Comparison of ENCODE assay signal across 9 cellular contexts in genomic region chr15:85316244-85316934, GRCh38.
DNase-seq lines count a peak whose midpoint lies in the region; ATAC-seq and TF ChIP-seq lines count a peak whose summit lies in the region.
"Had no signal": no experiment of that assay in that cellular context is flagged by ENCODE, and none has a peak within 500 bp of the region (broad histone marks: within the 10 kb centered on the region; RNA-seq: fewer than 3 reads in every experiment).

No MANE protein-coding gene starts in this region.

- no peaks in the 10 kb centered on the region for H3K9me2 ChIP-seq in PC-3 (replicated peaks; ENCODE audit: low read length)

- peak overlapping the region in 1 of 7 donors; percentile 43 for H3K27ac Mint-ChIP-seq in CD14-positive monocyte
- no peak overlapping the region for H3K27ac Mint-ChIP-seq in immature natural killer cell

- no peaks in the 10 kb centered on the region for H3F3A ChIP-seq in PC-3 (ENCODE audit: low read length, unreplicated experiment)

- peaks cover 32% of the 10 kb centered on the region for H3K4me1 Mint-ChIP-seq in CD14-positive monocyte
- peaks cover 6 to 8% of the 10 kb centered on the region in 2 donors for H3K4me1 Mint-ChIP-seq in immature natural killer cell

- no peaks in the 10 kb centered on the region for H3K27me3 Mint-ChIP-seq in CD14-positive monocyte (ENCODE audit: low read depth in 3 of 3)
- H3K27me3 Mint-ChIP-seq in immature natural killer cell (ENCODE audit: low read depth in 3 of 3), result peaks cover 2 to 5% (median 2%) of the 10 kb centered on the region in 3 donors

- no peak overlapping the region for H3K9ac ChIP-seq in PC-3 (ENCODE audit: low read length)
- no peak overlapping the region for H3K9ac ChIP-seq in trophoblast cell (ENCODE audit: low read length)

- 0 out of 2 replicates have a peak overlapping the region, but pooled peaks have one; percentile 27 for H2AFZ ChIP-seq in PC-3 (ENCODE audit: low read length)
- H2AFZ ChIP-seq in trophoblast cell (ENCODE audit: insufficient read depth, low read length, poor library complexity), result no peak overlapping the region

- H3K4me3 ChIP-seq in PC-3 (ENCODE audit: low read length) (no peak overlapping the region), astrocyte of the spinal cord (ENCODE audit: low read depth, low read length) (no peak overlapping the region), trophoblast cell (ENCODE audit: low read depth, low read length) (no peak overlapping the region)
- H3K4me3 ChIP-seq: lower lobe of right lung had no signal

- no peak overlapping the region for H3K4me2 ChIP-seq in PC-3 (ENCODE audit: low read length)
- H3K4me2 ChIP-seq in trophoblast cell (ENCODE audit: low read length), result no peak overlapping the region

- H3K79me2 ChIP-seq in PC-3 (ENCODE audit: low read length) (no peaks in the 10 kb centered on the region), trophoblast cell (ENCODE audit: control insufficient read depth, insufficient read depth, low read length, poor library complexity) (no peaks in the 10 kb centered on the region)

- H3K27ac ChIP-seq in PC-3 (ENCODE audit: low read length) (peak overlapping the region; percentile 40), trophoblast cell (ENCODE audit: low read depth, low read length) (peak overlapping the region; percentile 74)
- H3K27ac ChIP-seq: lower lobe of right lung had no signal

- CTCF ChIA-PET in PC-3 (lab: Charles Lee), result interaction anchor here (0.6 to 0.7 kb wide), 2 partner anchors 20 to 24 kb away, joined by 6 to 8 read pairs; no protein-coding TSS in a partner anchor

- H2BK5ac ChIP-seq in trophoblast cell (ENCODE audit: low read depth, low read length, poor library complexity), result no peak overlapping the region

- no peaks in the 10 kb centered on the region for H3K36me3 ChIP-seq in PC-3 (ENCODE audit: low read depth, low read length)
- H3K36me3 ChIP-seq in trophoblast cell (ENCODE audit: control insufficient read depth in 1 of 2, insufficient read depth in 2 of 2, low read length in 2 of 2), result no peaks in the 10 kb centered on the region
- H3K36me3 ChIP-seq: lower lobe of right lung had no signal

- no peak overlapping the region for H4K91ac ChIP-seq in trophoblast cell (ENCODE audit: low read depth, low read length)

- no peaks in the 10 kb centered on the region for H3K27me3 ChIP-seq in PC-3 (ENCODE audit: low read length)
- H3K27me3 ChIP-seq in trophoblast cell (ENCODE audit: insufficient read depth, low read length), result no peaks in the 10 kb centered on the region

- H3K4me1 ChIP-seq in PC-3 (ENCODE audit: insufficient read depth, low read length) (peaks cover 21% of the 10 kb centered on the region), trophoblast cell (ENCODE audit: control insufficient read depth in 1 of 2, insufficient read depth in 2 of 2, low read length in 2 of 2) (peaks cover 18 to 29% of the 10 kb centered on the region in 2 experiments)

- no peak overlapping the region for H3K14ac ChIP-seq in trophoblast cell (ENCODE audit: low read length)

- intact Hi-C loops in PC-3 (cut with micrococcal nuclease), result loop anchor here (5.0 kb wide), 1 partner anchor 96 kb away; no protein-coding TSS in a partner anchor
- intact Hi-C loops in CD14-positive monocyte (cut with micrococcal nuclease), result no loop called here

- BruUV-seq in PC-3 (replicated peaks; lab: Mats Ljungman, UMichigan), result no TSS peak

- H2BK12ac ChIP-seq in trophoblast cell (ENCODE audit: low read length), result no peak overlapping the region

- H3K9me3 Mint-ChIP-seq in CD14-positive monocyte, result no peaks in the 10 kb centered on the region
- no peaks in the 10 kb centered on the region for H3K9me3 Mint-ChIP-seq in immature natural killer cell

- no peak overlapping the region for H3K4ac ChIP-seq in trophoblast cell (ENCODE audit: low read depth, low read length)

- H3K36me3 Mint-ChIP-seq in CD14-positive monocyte (no peaks in the 10 kb centered on the region), immature natural killer cell (no peaks in the 10 kb centered on the region)

- ATAC-seq in PC-3 (peak; percentile 83), GM19397 (IDR thresholded peaks at IDR 0.05; ENCODE audit: unreplicated experiment) (no peak), HG02852 (IDR thresholded peaks at IDR 0.05; ENCODE audit: unreplicated experiment) (no peak)
- ATAC-seq: lower lobe of right lung had no signal

- H2BK120ac ChIP-seq in trophoblast cell (ENCODE audit: insufficient read depth, low read length, poor library complexity), result no peak overlapping the region

- no CpG with 5 or more reads among the region's 8 CpGs for WGBS in trophoblast cell (ENCODE audit: extremely low coverage, insufficient coverage, insufficient read length)

- no peaks in the 10 kb centered on the region for H4K20me1 ChIP-seq in PC-3 (ENCODE audit: low read length)

- no peak for TF ChIP-seq CTCF in PC-3 (conservative IDR thresholded peaks at IDR 0.05; ENCODE audit: low read depth, low read length)
- no peak for TF ChIP-seq CTCF in astrocyte of the spinal cord (IDR thresholded peaks at IDR 0.05; ENCODE audit: low read depth, low read length)
- TF ChIP-seq CTCF in CD14-positive monocyte (IDR thresholded peaks at IDR 0.05), result no peak

- no peak overlapping the region for H4K12ac ChIP-seq in trophoblast cell (ENCODE audit: low read depth, low read length)

- H3K23ac ChIP-seq in trophoblast cell (ENCODE audit: low read length), result no peak overlapping the region

- peak; percentile 69 for DNase-seq in ELR (ENCODE audit: low read depth)
- peak; percentile 39 for DNase-seq in PC-3
- DNase-seq in astrocyte of the spinal cord (ENCODE audit: low read depth, low spot score), result peak; percentile 76
- DNase-seq in trophoblast cell, result peak in 1 of 2 donors; percentile 8
- DNase-seq in CD14-positive monocyte (ENCODE audit: low spot score), result no peak
- no peak for DNase-seq in immature natural killer cell
- DNase-seq: lower lobe of right lung had no signal

- no peak overlapping the region for H2AK5ac ChIP-seq in trophoblast cell (ENCODE audit: low read length)

- H4K8ac ChIP-seq in trophoblast cell (ENCODE audit: low read depth, low read length), result no peak overlapping the region

- POLR2A ChIA-PET in PC-3 (lab: Charles Lee; ENCODE audit: unreplicated experiment), result no interaction called here

- in situ Hi-C loops in astrocyte of the spinal cord (cut with HindIII; ENCODE audit: low sequenced_read_pairs), result no loop called here

- H3K4me3 Mint-ChIP-seq in CD14-positive monocyte (no peak overlapping the region), immature natural killer cell (no peak overlapping the region)

- H3K9me3 ChIP-seq in PC-3 (ENCODE audit: low read length) (no peaks in the 10 kb centered on the region), trophoblast cell (ENCODE audit: insufficient read depth, low read depth, low read length) (no peaks in the 10 kb centered on the region)
- H3K9me3 ChIP-seq: lower lobe of right lung had no signal

- H3K18ac ChIP-seq in trophoblast cell (ENCODE audit: low read length), result no peak overlapping the region

- H3K79me1 ChIP-seq in trophoblast cell (ENCODE audit: low read length), result peaks cover 11% of the 10 kb centered on the region

Comparison
In these comparisons a context has a peak if more than half of its experiments do, and no peak if none do; other contexts are left out.
1. DNase-seq: peak in ELR (single experiment), PC-3 (single experiment) and astrocyte of the spinal cord (single experiment); none in CD14-positive monocyte (single experiment) and immature natural killer cell (0 of 3).